In genomic region chr12:122395319-122395718, GRCh38 we compare ENCODE assay signal across 11 cellular contexts. TPM values are rescaled to one million over a fixed set of nuclear protein-coding genes. Genes with fewer than 3 reads are reported as not detected.
DNase-seq lines count a peak whose midpoint lies in the region; ATAC-seq and TF ChIP-seq lines count a peak whose summit lies in the region.
"Had no signal": no experiment of that assay in that cellular context is flagged by ENCODE, and none has a peak within 500 bp of the region (broad histone marks: within the 10 kb centered on the region; RNA-seq: fewer than 3 reads in every experiment).

No MANE protein-coding gene starts in this region.

- TF ChIP-seq POLR2A in uterus (IDR thresholded peaks at IDR 0.05) = no peak

- no peaks in the 10 kb centered on the region for H3K27me3 Mint-ChIP-seq in activated CD8-positive, alpha-beta T cell treated with anti-CD3 and anti-CD28 coated beads, Interleukin-2, amount 10 ng/mL, durations not matched to agents 7 days and 5 days (ENCODE audit: low read depth)

- POLR2A ChIA-PET in activated CD8-positive, alpha-beta T cell treated with anti-CD3 and anti-CD28 coated beads, Interleukin-2, amount 10 ng/mL, durations not matched to agents 7 days and 5 days (lab: Charles Lee) = interaction anchor here (0.6 to 1.2 kb wide), 2 partner anchors 21 to 105 kb away, joined by 3 to 4 read pairs; partner anchors contain the start of gene ZCCHC8

- H3K9me3 ChIP-seq in left ventricle myocardium inferior (replicated peaks) (no peaks in the 10 kb centered on the region), uterus (no peaks in the 10 kb centered on the region)
- H3K9me3 ChIP-seq: ovary had no signal

- H3K27ac Mint-ChIP-seq in activated CD8-positive, alpha-beta T cell treated with anti-CD3 and anti-CD28 coated beads, Interleukin-2, amount 10 ng/mL, durations not matched to agents 7 days and 5 days = no peak overlapping the region

- CTCF ChIA-PET in activated CD8-positive, alpha-beta T cell treated with anti-CD3 and anti-CD28 coated beads, Interleukin-2, amount 10 ng/mL, durations not matched to agents 7 days and 5 days (lab: Charles Lee) = interaction anchor here (1.1 to 2.3 kb wide), 2 partner anchors 45 to 76 kb away, joined by 3 to 8 read pairs; no protein-coding TSS in a partner anchor

- H3K27me3 ChIP-seq in left ventricle myocardium inferior (ENCODE audit: low read depth) (no peaks in the 10 kb centered on the region), uterus (no peaks in the 10 kb centered on the region)
- H3K27me3 ChIP-seq: ovary had no signal

- H3K27ac ChIP-seq in left ventricle myocardium inferior (replicated peaks) (peak overlapping the region; percentile 29), uterus (peak overlapping the region; percentile 63 to 77)
- H3K27ac ChIP-seq: ovary, PC-9 had no signal

- TF ChIP-seq CTCF in left ventricle myocardium inferior (IDR thresholded peaks at IDR 0.05; ENCODE audit: borderline replicate concordance) = no peak
- no peak for TF ChIP-seq CTCF in astrocyte of the spinal cord (IDR thresholded peaks at IDR 0.05; ENCODE audit: low read depth, low read length)
- TF ChIP-seq CTCF in uterus (IDR thresholded peaks at IDR 0.05) = no peak

- DNase-seq in left ventricle myocardium inferior (no peak), Right ventricle myocardium inferior (ENCODE audit: missing footprints) (no peak), astrocyte of the spinal cord (ENCODE audit: low read depth, low spot score) (peak; percentile 85), lung microvascular endothelial cell (ENCODE audit: low read depth in 2 of 2) (peak; percentile 37 to 89), uterus (no peak), NCI-H2081 (lab: John Stamatoyannopoulos, UW) (no peak)
- no peak for DNase-seq in activated CD8-positive, alpha-beta T cell treated with anti-CD3 and anti-CD28 coated beads, Interleukin-2, amount 10 ng/mL, durations not matched to agents 7 days and 5 days
- DNase-seq: NCI-H1048, ovary had no signal

- in situ Hi-C loops in astrocyte of the spinal cord (cut with HindIII; ENCODE audit: low sequenced_read_pairs) = no loop called here

- H3K36me3 ChIP-seq in left ventricle myocardium inferior (no peaks in the 10 kb centered on the region), uterus (no peaks in the 10 kb centered on the region)
- H3K36me3 ChIP-seq: ovary had no signal

- H3K36me3 Mint-ChIP-seq in activated CD8-positive, alpha-beta T cell treated with anti-CD3 and anti-CD28 coated beads, Interleukin-2, amount 10 ng/mL, durations not matched to agents 7 days and 5 days (ENCODE audit: low read depth) = peaks cover 8% of the 10 kb centered on the region

- no peaks in the 10 kb centered on the region for H3K9me3 Mint-ChIP-seq in activated CD8-positive, alpha-beta T cell treated with anti-CD3 and anti-CD28 coated beads, Interleukin-2, amount 10 ng/mL, durations not matched to agents 7 days and 5 days (ENCODE audit: insufficient read depth)

- H3K4me1 Mint-ChIP-seq in activated CD8-positive, alpha-beta T cell treated with anti-CD3 and anti-CD28 coated beads, Interleukin-2, amount 10 ng/mL, durations not matched to agents 7 days and 5 days (ENCODE audit: low read depth) = peaks cover 25% of the 10 kb centered on the region

- H3K4me3 ChIP-seq in left ventricle myocardium inferior = no peak overlapping the region
- H3K4me3 ChIP-seq in astrocyte of the spinal cord (ENCODE audit: low read depth, low read length) = no peak overlapping the region
- no peak overlapping the region for H3K4me3 ChIP-seq in uterus
- H3K4me3 ChIP-seq: ovary, PC-9 had no signal

- intact Hi-C loops in left ventricle myocardium inferior (cut with micrococcal nuclease) (loop anchor here (5.0 kb wide), 1 partner anchor 77 kb away; no protein-coding TSS in a partner anchor), Right ventricle myocardium inferior (cut with DNase I) (no loop called here), uterus (cut with DNase I; ENCODE audit: low total_unique reads) (loop anchor here (10.0 kb wide), 1 partner anchor 79 kb away; no protein-coding TSS in a partner anchor)

- no peak overlapping the region for H3K4me3 Mint-ChIP-seq in activated CD8-positive, alpha-beta T cell treated with anti-CD3 and anti-CD28 coated beads, Interleukin-2, amount 10 ng/mL, durations not matched to agents 7 days and 5 days

- ATAC-seq in Right ventricle myocardium inferior (no peak), GM21737 (IDR thresholded peaks at IDR 0.05; ENCODE audit: unreplicated experiment) (no peak)
- ATAC-seq in activated CD8-positive, alpha-beta T cell treated with anti-CD3 and anti-CD28 coated beads, Interleukin-2, amount 10 ng/mL, durations not matched to agents 7 days and 5 days = no peak

- peaks cover 26% of the 10 kb centered on the region for H3K4me1 ChIP-seq in left ventricle myocardium inferior
- H3K4me1 ChIP-seq in uterus = peaks cover 0 to 8% of the 10 kb centered on the region in 2 donors

RNA-seq across cellular contexts. Expression of gene CLIP1, which starts 27.1 kb away (rescaled TPM):
- total RNA-seq in left ventricle myocardium inferior = 102 TPM
- 110 TPM for total RNA-seq in Right ventricle myocardium inferior
- 20.7 and 29.2 TPM in 2 replicates for total RNA-seq in lung microvascular endothelial cell
- total RNA-seq in uterus = 100 to 1,000 TPM in 2 of 4 donors, 10 to 100 TPM in 2; 48.2 to 134 (median 96.8) TPM
- 10 to 100 TPM; 61.4 to 63.2 TPM for total RNA-seq in activated CD8-positive, alpha-beta T cell treated with anti-CD3 and anti-CD28 coated beads, Interleukin-2, amount 10 ng/mL, durations not matched to agents 7 days and 5 days

Comparison
In these comparisons a context has a peak if more than half of its experiments do, and no peak if none do; other contexts are left out.
1. DNase-seq: peak in astrocyte of the spinal cord (single experiment) and lung microvascular endothelial cell (2 of 2); none in left ventricle myocardium inferior (single experiment), Right ventricle myocardium inferior (single experiment), uterus (0 of 2), activated CD8-positive, alpha-beta T cell treated with anti-CD3 and anti-CD28 coated beads, Interleukin-2, amount 10 ng/mL, durations not matched to agents 7 days and 5 days (single experiment) and NCI-H2081 (0 of 2).